Comparison of ENCODE assay signal across 18 cellular contexts in genomic region chr3:79161941-79162340, GRCh38.
A peak's percentile ranks its signal among the peaks of the same experiment; 100 is the strongest.
DNase-seq lines count a peak whose midpoint lies in the region; TF ChIP-seq lines count a peak whose summit lies in the region.
"Had no signal": no experiment of that assay in that cellular context is flagged by ENCODE, and none has a peak within 500 bp of the region (broad histone marks: within the 10 kb centered on the region; RNA-seq: fewer than 3 reads in every experiment).

No MANE protein-coding gene starts in this region.

- CTCF ChIA-PET in mammary epithelial cell (lab: Charles Lee; ENCODE audit: low non-redundant PET) = no interaction called here

- no peak overlapping the region for H3K9ac ChIP-seq in mammary epithelial cell (ENCODE audit: insufficient read depth, low read length)
- H3K9ac ChIP-seq: SK-N-SH had no signal

- H2AFZ ChIP-seq in osteoblast (ENCODE audit: low read length) = peak overlapping the region; percentile 3
- no peak overlapping the region for H2AFZ ChIP-seq in mammary epithelial cell (ENCODE audit: low read depth, low read length)

- TF ChIP-seq CTCF in cardiac fibroblast (IDR thresholded peaks at IDR 0.05; ENCODE audit: low read depth, low read length) = no peak
- no peak for TF ChIP-seq CTCF in osteoblast (IDR thresholded peaks at IDR 0.05; ENCODE audit: extremely low read depth, low read depth, low read length)
- TF ChIP-seq CTCF in mammary epithelial cell (conservative IDR thresholded peaks at IDR 0.05 in 1 of 2, IDR thresholded peaks at IDR 0.05 in 1 of 2; ENCODE audit: extremely low read depth in 1 of 2, insufficient read depth in 1 of 2, low read depth in 1 of 2, low read length in 2 of 2) = no peak

- H3K4me3 ChIP-seq in cardiac fibroblast (replicated peaks in 1 of 2; ENCODE audit: low read depth in 2 of 2, low read length in 2 of 2) (no peak overlapping the region), osteoblast (ENCODE audit: insufficient read depth, low read length) (no peak overlapping the region), mammary epithelial cell (replicated peaks in 1 of 3; ENCODE audit: insufficient read depth in 1 of 3, low read depth in 2 of 3, low read length in 3 of 3) (no peak overlapping the region)
- H3K4me3 ChIP-seq: Peyer's patch had no signal

- intact Hi-C loops in mammary epithelial cell (cut with micrococcal nuclease) = no loop called here

- H3K4me1 ChIP-seq in osteoblast (ENCODE audit: insufficient read depth, low read length) (peaks cover 13% of the 10 kb centered on the region), mammary epithelial cell (ENCODE audit: insufficient read depth, low read length) (no peaks in the 10 kb centered on the region)
- H3K4me1 ChIP-seq: Peyer's patch had no signal

- H3K27ac ChIP-seq in osteoblast (ENCODE audit: low read depth, low read length) = peak overlapping the region; percentile 32
- H3K27ac ChIP-seq in mammary epithelial cell (ENCODE audit: insufficient read depth, low read depth, low read length) = no peak overlapping the region
- H3K27ac ChIP-seq: C4-2B, Peyer's patch had no signal

- H4K20me1 ChIP-seq in osteoblast (ENCODE audit: insufficient read depth, low read length) (no peaks in the 10 kb centered on the region), mammary epithelial cell (ENCODE audit: insufficient read depth, low read length) (no peaks in the 10 kb centered on the region)

- DNase-seq in EH (ENCODE audit: low read depth) (peak; percentile 63), HT1080 (ENCODE audit: low read depth) (peak; percentile 26), cardiac fibroblast (ENCODE audit: low read depth in 2 of 2) (peak; percentile 50 to 64), osteoblast (ENCODE audit: insufficient read length, low spot score, missing footprints) (no peak), mammary epithelial cell (no peak), NCI-H1436 treated with DMSO at 0.1 percent for 48 hours (lab: John Stamatoyannopoulos, UW) (no peak), NAMALWA (ENCODE audit: low spot score) (no peak), UCSD-AML1 (lab: John Stamatoyannopoulos, UW; ENCODE audit: unreplicated experiment) (no peak)
- DNase-seq: DND-41, NCI-H1048, NCI-H146, NCI-H2081, NCI-H774, Peyer's patch, Right ventricle myocardium superior, SK-N-SH, T-cell had no signal

- H3K79me2 ChIP-seq in osteoblast (ENCODE audit: insufficient read depth, low read length) (no peaks in the 10 kb centered on the region), mammary epithelial cell (ENCODE audit: insufficient read depth, low read length) (no peaks in the 10 kb centered on the region)

- H3K27me3 ChIP-seq in osteoblast (ENCODE audit: insufficient read depth, low read length) = no peaks in the 10 kb centered on the region
- no peaks in the 10 kb centered on the region for H3K27me3 ChIP-seq in mammary epithelial cell (ENCODE audit: insufficient read depth, low read length)
- H3K27me3 ChIP-seq: Peyer's patch had no signal

- H3K36me3 ChIP-seq in osteoblast (ENCODE audit: insufficient read depth, low read length) (no peaks in the 10 kb centered on the region), mammary epithelial cell (ENCODE audit: insufficient read depth, low read length) (no peaks in the 10 kb centered on the region)
- H3K36me3 ChIP-seq: Peyer's patch had no signal

- in situ Hi-C loops in mammary epithelial cell (cut with MboI; ENCODE audit: low sequenced_read_pairs in 2 of 2) = no loop called here

- dilution Hi-C loops in mammary epithelial cell (cut with HindIII; ENCODE audit: low sequenced_read_pairs) = no loop called here

- 82% methylated on average over 1 of the region's 1 CpG for WGBS in mammary epithelial cell (ENCODE audit: low coverage, missing lambda C conversion rate)

- H3K9me3 ChIP-seq in osteoblast (ENCODE audit: low read depth, low read length) (no peaks in the 10 kb centered on the region), mammary epithelial cell (replicated peaks; ENCODE audit: insufficient read depth, low read length) (no peaks in the 10 kb centered on the region)
- H3K9me3 ChIP-seq: Peyer's patch, SK-N-SH had no signal

- BruUV-seq in mammary epithelial cell (replicated peaks; lab: Mats Ljungman, UMichigan) = no TSS peak

- peak overlapping the region; percentile 21 for H3K4me2 ChIP-seq in osteoblast (ENCODE audit: insufficient read depth, low read length)
- H3K4me2 ChIP-seq in mammary epithelial cell (ENCODE audit: insufficient read depth, low read depth, low read length) = no peak overlapping the region
- H3K4me2 ChIP-seq: SK-N-SH had no signal

Comparison
In these comparisons a context has a peak if more than half of its experiments do, and no peak if none do; other contexts are left out.
1. DNase-seq: peak in EH (single experiment), HT1080 (single experiment) and cardiac fibroblast (2 of 2); none in osteoblast (single experiment), mammary epithelial cell (single experiment), NCI-H1436 treated with DMSO at 0.1 percent for 48 hours (single experiment), NAMALWA (single experiment) and UCSD-AML1 (single experiment).